ENCODE assay signal across 1 cellular context in the genomic region with DNA sequence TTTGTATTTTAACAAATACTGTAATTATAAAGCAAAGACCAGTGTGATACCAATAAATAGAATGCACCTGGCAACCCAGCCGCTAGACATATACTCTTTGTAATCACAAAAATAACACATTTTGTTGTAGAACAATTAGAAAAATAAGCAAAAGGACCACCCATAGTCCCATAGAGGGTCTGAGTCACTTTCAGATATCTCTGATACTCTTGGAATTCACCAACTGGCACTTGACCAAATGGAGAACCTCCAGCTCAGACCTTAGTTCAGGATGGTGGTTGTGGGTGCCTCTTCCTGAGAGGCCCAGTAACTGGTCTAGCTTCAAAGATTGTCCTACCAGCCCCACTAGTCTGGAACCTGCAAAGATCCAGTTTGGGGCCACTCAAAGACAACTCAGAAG.
TF ChIP-seq lines count a peak whose summit lies in the region.

No MANE protein-coding gene starts in this region.

TF ChIP-seq in endothelial cell of umbilical vein, 7 proteins besides CTCF, POLR2A, EP300 and RAD21:
- TF ChIP-seq MYC (IDR thresholded peaks at IDR 0.05; ENCODE audit: low read depth, low read length), result no peak
- TF ChIP-seq, protein P1, sequence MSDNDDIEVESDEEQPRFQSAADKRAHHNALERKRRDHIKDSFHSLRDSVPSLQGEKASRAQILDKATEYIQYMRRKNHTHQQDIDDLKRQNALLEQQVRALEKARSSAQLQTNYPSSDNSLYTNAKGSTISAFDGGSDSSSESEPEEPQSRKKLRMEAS (IDR thresholded peaks at IDR 0.05; ENCODE audit: insufficient read depth, insufficient read length), result no peak
- no peak for TF ChIP-seq FOS (IDR thresholded peaks at IDR 0.05; ENCODE audit: borderline replicate concordance, insufficient read depth, low read length)
- TF ChIP-seq JUN (IDR thresholded peaks at IDR 0.05; ENCODE audit: borderline replicate concordance, insufficient read depth, insufficient read length, low read depth), result no peak
- no peak for TF ChIP-seq EZH2 (IDR thresholded peaks at IDR 0.05; ENCODE audit: borderline replicate concordance, low read depth, low read length, severe bottlenecking)
- no peak for TF ChIP-seq POLR2AphosphoS5 (IDR thresholded peaks at IDR 0.05; ENCODE audit: insufficient read depth, low read depth, low read length)
- TF ChIP-seq GATA2 (IDR thresholded peaks at IDR 0.05; ENCODE audit: insufficient read depth, insufficient read length, low read depth, low read length), result no peak
TF ChIP-seq in endothelial cell of umbilical vein: peak in this region for 0.
